8 cellular contexts compared by ENCODE assay signal in genomic region chr2:54724560-54725342, GRCh38. TPM values are rescaled to one million over a fixed set of nuclear protein-coding genes. Genes with fewer than 3 reads are reported as not detected.
DNase-seq lines count a peak whose midpoint lies in the region; ATAC-seq and TF ChIP-seq lines count a peak whose summit lies in the region.

No MANE protein-coding gene starts in this region.

- no peak for TF ChIP-seq CTCF in CD8-positive, alpha-beta T cell (IDR thresholded peaks at IDR 0.05)
- no peak for TF ChIP-seq CTCF in HFFc6 (IDR thresholded peaks at IDR 0.05)

- H3K27me3 Mint-ChIP-seq in CD8-positive, alpha-beta T cell (ENCODE audit: low read depth) = peaks cover 35% of the 10 kb centered on the region
- peaks cover 18% of the 10 kb centered on the region for H3K27me3 Mint-ChIP-seq in HFFc6 (ENCODE audit: insufficient read depth)

- CTCF ChIA-PET in CD8-positive, alpha-beta T cell (lab: Charles Lee) = no interaction called here

- POLR2A ChIA-PET in CD8-positive, alpha-beta T cell (lab: Charles Lee) = interaction anchor here (0.6 kb wide), 1 partner anchor 20 kb away, joined by 4 read pairs; no protein-coding TSS in a partner anchor

- H3K9me3 Mint-ChIP-seq in CD8-positive, alpha-beta T cell = no peaks in the 10 kb centered on the region
- no peaks in the 10 kb centered on the region for H3K9me3 Mint-ChIP-seq in HFFc6

- no peaks in the 10 kb centered on the region for H3K27me3 ChIP-seq in CD8-positive, alpha-beta T cell (ENCODE audit: insufficient read depth, low read length)
- no peaks in the 10 kb centered on the region for H3K27me3 ChIP-seq in endocrine pancreas (ENCODE audit: control insufficient read depth, insufficient read depth, low read length)
- no peaks in the 10 kb centered on the region for H3K27me3 ChIP-seq in muscle layer of duodenum (ENCODE audit: low read depth, low read length)

- H3K27ac Mint-ChIP-seq in CD8-positive, alpha-beta T cell = no peak overlapping the region
- no peak overlapping the region for H3K27ac Mint-ChIP-seq in HFFc6

- H3K4me3 ChIP-seq in CD8-positive, alpha-beta T cell (ENCODE audit: low read depth, low read length) = peak overlapping the region; percentile 72
- H3K4me3 ChIP-seq in endocrine pancreas (ENCODE audit: control insufficient read depth, insufficient read depth, low read length) (peak overlapping the region; percentile 99), muscle layer of duodenum (ENCODE audit: low read depth in 1 of 2, low read length in 2 of 2) (peak overlapping the region; percentile 86 to 94)

- peak overlapping the region; percentile 93 for H3K4me3 Mint-ChIP-seq in CD8-positive, alpha-beta T cell
- H3K4me3 Mint-ChIP-seq in HFFc6 = peak overlapping the region; percentile 90

- peak in 5 of 7 experiments; percentile 16 to 57 (median 27) for DNase-seq in CD8-positive, alpha-beta T cell
- DNase-seq in HFFc6 (no peak), UCSD-AML1 (lab: John Stamatoyannopoulos, UW; ENCODE audit: unreplicated experiment) (peak; percentile 16)

- no peaks in the 10 kb centered on the region for H3K36me3 ChIP-seq in CD8-positive, alpha-beta T cell (ENCODE audit: insufficient read depth, low read length)
- H3K36me3 ChIP-seq in endocrine pancreas (ENCODE audit: control insufficient read depth, insufficient read depth, low read length) (no peaks in the 10 kb centered on the region), muscle layer of duodenum (ENCODE audit: control insufficient read depth in 1 of 2, insufficient read depth in 2 of 2, low read length in 2 of 2) (no peaks in the 10 kb centered on the region)

- H3K36me3 Mint-ChIP-seq in CD8-positive, alpha-beta T cell = peaks cover 6% of the 10 kb centered on the region
- no peaks in the 10 kb centered on the region for H3K36me3 Mint-ChIP-seq in HFFc6 (ENCODE audit: low read depth)

- no peak overlapping the region for H3K27ac ChIP-seq in CD8-positive, alpha-beta T cell (ENCODE audit: low read depth, low read length)
- no peak overlapping the region for H3K27ac ChIP-seq in muscle layer of duodenum (ENCODE audit: low read length)

- ATAC-seq in CD8-positive, alpha-beta T cell = no peak
- ATAC-seq in HG02623 (IDR thresholded peaks at IDR 0.05; ENCODE audit: unreplicated experiment) = no peak
- ATAC-seq in GM18861 (IDR thresholded peaks at IDR 0.05; ENCODE audit: unreplicated experiment) = no peak
- ATAC-seq in HG02970 (IDR thresholded peaks at IDR 0.05; ENCODE audit: low FRiP score, unreplicated experiment) = no peak

- intact Hi-C loops in CD8-positive, alpha-beta T cell (cut with DNase I, micrococcal nuclease) = loop anchor here (2.0 to 10.0 kb wide), 15 partner anchors 113 to 970 kb away; partner anchors contain the start of genes PNPT1 (in 2 of the 2), ACYP2 (in 1 of the 2), ASB3 (in 1 of the 2) and CFAP36 (in 1 of the 2)

- no peaks in the 10 kb centered on the region for H3K9me3 ChIP-seq in CD8-positive, alpha-beta T cell (ENCODE audit: low read length)
- no peaks in the 10 kb centered on the region for H3K9me3 ChIP-seq in endocrine pancreas (ENCODE audit: control insufficient read depth, low read length)
- no peaks in the 10 kb centered on the region for H3K9me3 ChIP-seq in muscle layer of duodenum (ENCODE audit: control insufficient read depth in 1 of 2, low read length in 2 of 2)

- peaks cover 17% of the 10 kb centered on the region for H3K4me1 Mint-ChIP-seq in CD8-positive, alpha-beta T cell (ENCODE audit: low read depth)
- peaks cover 43% of the 10 kb centered on the region for H3K4me1 Mint-ChIP-seq in HFFc6 (ENCODE audit: low read depth)

- peak overlapping the region; percentile 65 for H3K9ac ChIP-seq in endocrine pancreas (ENCODE audit: control insufficient read depth, insufficient read depth, low read length)

- H3K4me1 ChIP-seq in CD8-positive, alpha-beta T cell (ENCODE audit: insufficient read depth, low read length) = peaks cover 12% of the 10 kb centered on the region
- H3K4me1 ChIP-seq in endocrine pancreas (ENCODE audit: control insufficient read depth, insufficient read depth, low read length) (peaks cover 4% of the 10 kb centered on the region), muscle layer of duodenum (ENCODE audit: control insufficient read depth in 1 of 2, insufficient read depth in 2 of 2, low read length in 2 of 2) (no peaks in the 10 kb centered on the region)

RNA-seq across cellular contexts. Expression of gene EML6, which starts 1.3 kb away (rescaled TPM):
- under 1 TPM; 0.35 to 0.81 TPM for total RNA-seq in CD8-positive, alpha-beta T cell
- total RNA-seq in HFFc6 (2021; fragmentation: NEBNext Ultra II Directional; extraction: Animal tissue kit (Norgen Biotek cat#: 25700)) = under 1 TPM; 0.05 to 0.37 (median 0.25) TPM
